In the genomic region with DNA sequence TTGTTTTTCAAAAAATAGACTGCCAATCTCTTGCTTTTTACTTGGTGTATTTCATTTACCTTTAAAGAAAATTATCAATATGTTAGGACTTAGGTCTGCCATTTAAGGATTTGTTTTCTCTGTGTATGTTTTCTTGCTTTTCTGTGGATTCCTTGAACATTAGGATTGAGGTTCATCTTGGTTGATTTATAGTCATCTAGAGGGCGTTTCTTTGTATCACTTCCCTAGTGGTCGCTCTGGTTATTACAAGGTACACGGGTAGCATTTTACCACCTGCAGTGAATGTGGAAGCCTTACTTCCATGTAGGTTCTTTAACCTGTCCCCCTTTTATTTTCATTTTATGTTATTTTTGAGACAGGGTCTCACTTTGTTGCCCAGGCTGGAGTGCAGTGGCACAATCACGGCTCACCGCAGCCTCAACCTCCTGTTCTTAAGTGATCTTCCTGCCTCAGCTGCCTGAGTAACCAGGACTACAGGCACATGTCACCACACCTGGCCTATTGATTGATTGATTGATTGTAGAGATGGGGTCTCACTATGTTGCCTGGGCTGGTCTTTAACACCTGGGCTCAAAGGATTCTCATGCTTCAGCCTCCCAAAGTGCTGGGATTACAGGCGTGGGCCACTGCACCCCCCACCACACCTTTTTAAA, we compare ENCODE assay signal across 9 cellular contexts. TPM values are rescaled to one million over a fixed set of nuclear protein-coding genes. Genes with fewer than 3 reads are reported as not detected.
DNase-seq lines count a peak whose midpoint lies in the region; ATAC-seq and TF ChIP-seq lines count a peak whose summit lies in the region.
"Had no signal": no experiment of that assay in that cellular context is flagged by ENCODE, and none has a peak within 500 bp of the region (broad histone marks: within the 10 kb centered on the region; RNA-seq: fewer than 3 reads in every experiment).

No MANE protein-coding gene starts in this region.

- peak; percentile 30 for DNase-seq in NCI-H1436 (lab: John Stamatoyannopoulos, UW)
- DNase-seq in NCI-H1436 treated with DMSO at 0.1 percent for 48 hours (lab: John Stamatoyannopoulos, UW) = no peak
- peak; percentile 21 to 66 for DNase-seq in HAP-1 (ENCODE audit: low spot score in 2 of 2)
- peak; percentile 46 to 47 for DNase-seq in SHP77 (lab: John Stamatoyannopoulos, UW)
- DNase-seq in fibroblast of lung (ENCODE audit: low read depth in 2 of 2) = peak; percentile 15 to 20
- DNase-seq in stimulated activated effector memory CD8-positive, alpha-beta T cell treated with anti-CD3 and anti-CD28 coated beads, Interleukin-12 subunit alpha, Interleukin-12 subunit beta, amount 100 ng/mL, for 72 hours (ENCODE audit: low spot score in 2 of 2) = no peak
- no peak for DNase-seq in cerebellar nuclear complex (lab: John Stamatoyannopoulos, UW)
- DNase-seq in GOT3 (lab: John Stamatoyannopoulos, UW) = no peak

- no peaks in the 10 kb centered on the region for H3K36me3 Mint-ChIP-seq in stimulated activated effector memory CD8-positive, alpha-beta T cell treated with anti-CD3 and anti-CD28 coated beads, Interleukin-12 subunit alpha, Interleukin-12 subunit beta, amount 100 ng/mL, for 72 hours

- no peaks in the 10 kb centered on the region for H4K20me1 ChIP-seq in fibroblast of lung (ENCODE audit: control insufficient read depth, extremely low read depth, insufficient read depth, low read length)
- H4K20me1 ChIP-seq: BLaER1 had no signal

- ATAC-seq in stimulated activated effector memory CD8-positive, alpha-beta T cell treated with anti-CD3 and anti-CD28 coated beads, Interleukin-12 subunit alpha, Interleukin-12 subunit beta, amount 100 ng/mL, for 72 hours = peak; percentile 57

- H3K4me1 ChIP-seq in HAP-1 (peaks cover 2% of the 10 kb centered on the region; the same call in 1 of the 2 replicates), fibroblast of lung (ENCODE audit: control insufficient read depth, extremely low read depth, insufficient read depth, low read length) (no peaks in the 10 kb centered on the region)
- H3K4me1 ChIP-seq: BLaER1 had no signal

- no peak overlapping the region for H3K27ac Mint-ChIP-seq in stimulated activated effector memory CD8-positive, alpha-beta T cell treated with anti-CD3 and anti-CD28 coated beads, Interleukin-12 subunit alpha, Interleukin-12 subunit beta, amount 100 ng/mL, for 72 hours

- H2AFZ ChIP-seq in fibroblast of lung (ENCODE audit: low read length) = no peak overlapping the region

- H3K9me3 ChIP-seq in HAP-1 (no peaks in the 10 kb centered on the region), fibroblast of lung (ENCODE audit: control insufficient read depth, insufficient read depth, low read depth, low read length) (no peaks in the 10 kb centered on the region)
- H3K9me3 ChIP-seq: BLaER1 had no signal

- no peak overlapping the region for H3K4me3 Mint-ChIP-seq in stimulated activated effector memory CD8-positive, alpha-beta T cell treated with anti-CD3 and anti-CD28 coated beads, Interleukin-12 subunit alpha, Interleukin-12 subunit beta, amount 100 ng/mL, for 72 hours

- in situ Hi-C loops in HAP-1 (cut with MboI; ENCODE audit: low sequenced_read_pairs) = no loop called here

- no peak overlapping the region for H3K9ac ChIP-seq in fibroblast of lung (ENCODE audit: insufficient read depth, low read length)
- H3K9ac ChIP-seq: BLaER1 had no signal

- no peaks in the 10 kb centered on the region for H3K4me1 Mint-ChIP-seq in stimulated activated effector memory CD8-positive, alpha-beta T cell treated with anti-CD3 and anti-CD28 coated beads, Interleukin-12 subunit alpha, Interleukin-12 subunit beta, amount 100 ng/mL, for 72 hours

- H3K79me2 ChIP-seq in fibroblast of lung (ENCODE audit: control insufficient read depth, insufficient read depth, low read length) = no peaks in the 10 kb centered on the region

- H3K36me3 ChIP-seq in HAP-1 (replicated peaks) = no peaks in the 10 kb centered on the region
- no peaks in the 10 kb centered on the region for H3K36me3 ChIP-seq in fibroblast of lung (ENCODE audit: control insufficient read depth, insufficient read depth, low read length)
- H3K36me3 ChIP-seq: BLaER1 had no signal

- no peaks in the 10 kb centered on the region for H3K27me3 ChIP-seq in HAP-1 (ENCODE audit: low read depth)
- no peaks in the 10 kb centered on the region for H3K27me3 ChIP-seq in fibroblast of lung (ENCODE audit: control insufficient read depth, insufficient read depth, low read length)
- H3K27me3 ChIP-seq: BLaER1 had no signal

- no peak overlapping the region for H3K27ac ChIP-seq in fibroblast of lung (ENCODE audit: insufficient read depth, low read length)
- H3K27ac ChIP-seq: BLaER1 had no signal

- H3K4me3 ChIP-seq in HAP-1 = no peak overlapping the region
- no peak overlapping the region for H3K4me3 ChIP-seq in fibroblast of lung (replicated peaks in 1 of 4; ENCODE audit: control extremely low read depth in 1 of 4, insufficient read depth in 1 of 4, low read depth in 3 of 4, low read length in 4 of 4)
- H3K4me3 ChIP-seq: BLaER1 had no signal

- TF ChIP-seq CTCF in fibroblast of lung (conservative IDR thresholded peaks at IDR 0.05 in 1 of 2, IDR thresholded peaks at IDR 0.05 in 1 of 2; ENCODE audit: low read depth in 1 of 2, low read length in 2 of 2) = peak; percentile 34 to 47

- H3K4me2 ChIP-seq in fibroblast of lung (ENCODE audit: extremely low read depth, insufficient read depth, low read length) = no peak overlapping the region
- H3K4me2 ChIP-seq: BLaER1 had no signal

- no peaks in the 10 kb centered on the region for H3K9me3 Mint-ChIP-seq in stimulated activated effector memory CD8-positive, alpha-beta T cell treated with anti-CD3 and anti-CD28 coated beads, Interleukin-12 subunit alpha, Interleukin-12 subunit beta, amount 100 ng/mL, for 72 hours

RNA-seq across cellular contexts. Expression of gene CBX4, which starts 35.2 kb away (rescaled TPM):
- 11.0 and 13.4 TPM in 2 replicates for total RNA-seq in fibroblast of lung
- 5.4 and 5.6 TPM in 2 replicates for polyA plus RNA-seq in fibroblast of lung
- 8.8 TPM in 2 replicates for polyA plus RNA-seq in fibroblast of lung (2012)
- 1.3 and 1.6 TPM in 2 replicates for polyA minus RNA-seq in fibroblast of lung (ENCODE audit: low replicate concordance)

Comparison
In these comparisons a context has a peak if more than half of its experiments do, and no peak if none do; other contexts are left out.
1. DNase-seq: peak in NCI-H1436 (single experiment), HAP-1 (2 of 2), SHP77 (2 of 2) and fibroblast of lung (2 of 2); none in NCI-H1436 treated with DMSO at 0.1 percent for 48 hours (single experiment), stimulated activated effector memory CD8-positive, alpha-beta T cell treated with anti-CD3 and anti-CD28 coated beads, Interleukin-12 subunit alpha, Interleukin-12 subunit beta, amount 100 ng/mL, for 72 hours (0 of 2), cerebellar nuclear complex (0 of 2) and GOT3 (single experiment).